8 cellular contexts compared by ENCODE assay signal in the genomic region with DNA sequence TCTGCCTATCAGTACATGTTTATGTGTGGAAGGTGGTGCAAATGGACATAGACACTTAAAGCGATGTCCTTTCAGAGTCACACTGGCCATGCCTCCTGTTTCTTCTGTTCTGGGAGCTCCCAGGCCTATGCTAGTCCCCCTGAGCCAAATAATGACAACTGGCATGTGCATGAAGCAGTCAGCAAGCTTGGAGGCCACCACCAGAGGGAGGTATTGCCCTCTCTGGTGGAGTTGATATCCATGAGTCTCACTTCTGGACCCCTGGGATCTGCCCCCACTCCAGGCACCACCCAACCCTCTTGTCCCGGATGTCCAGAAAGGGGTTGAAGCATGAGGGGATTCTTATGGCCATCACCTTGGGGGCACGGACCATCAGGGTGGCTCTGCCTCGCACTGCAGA.
DNase-seq lines count a peak whose midpoint lies in the region; ATAC-seq and TF ChIP-seq lines count a peak whose summit lies in the region.

No MANE protein-coding gene starts in this region.

- H3K9me3 ChIP-seq in AG04450 (ENCODE audit: control insufficient read depth, insufficient read depth, low read length) (no peaks in the 10 kb centered on the region), MG63 (no peaks in the 10 kb centered on the region)

- no peaks in the 10 kb centered on the region for H3K36me3 ChIP-seq in MG63

- H3K27me3 ChIP-seq in AG04450 (ENCODE audit: control insufficient read depth, insufficient read depth, low read length) (no peaks in the 10 kb centered on the region), MG63 (no peaks in the 10 kb centered on the region)

- no peak for DNase-seq in AG04450 (ENCODE audit: low read depth, low spot score)
- no peak for DNase-seq in GM12864 (ENCODE audit: low read depth)
- DNase-seq in MG63 = peak; percentile 47
- DNase-seq in amniotic epithelial cell (ENCODE audit: low read depth) = peak; percentile 15
- DNase-seq in kidney tubule cell (ENCODE audit: low spot score) = peak; percentile 37
- DNase-seq in NCI-H1436 (lab: John Stamatoyannopoulos, UW) = no peak

- POLR2A ChIA-PET in AG04450 (lab: Yijun Ruan, JAX) = no interaction called here

- CTCF ChIA-PET in AG04450 (lab: Charles Lee) = interaction anchor here (0.6 to 3.0 kb wide), 11 partner anchors 9 to 542 kb away, joined by 3 to 19 read pairs (median 4); no protein-coding TSS in a partner anchor

- no peak overlapping the region for H3K27ac ChIP-seq in AG04450 (ENCODE audit: low read depth, low read length)

- peak; percentile 58 for TF ChIP-seq CTCF in AG04450 (IDR thresholded peaks at IDR 0.05; ENCODE audit: low read depth, low read length)
- peak; percentile 72 for TF ChIP-seq CTCF in GM12864 (IDR thresholded peaks at IDR 0.05; ENCODE audit: low read depth, low read length, missing control alignments)

- no peak for TF ChIP-seq POLR2A in GM18505 (IDR thresholded peaks at IDR 0.05; ENCODE audit: borderline replicate concordance, extremely low read depth, insufficient read depth, insufficient read length)

- H3K4me3 ChIP-seq in AG04450 (ENCODE audit: low read depth, low read length) (no peak overlapping the region), GM12864 (ENCODE audit: low read depth, low read length) (no peak overlapping the region), MG63 (no peak overlapping the region)

- no peak for ATAC-seq in GM18505 (IDR thresholded peaks at IDR 0.05; ENCODE audit: unreplicated experiment)
- ATAC-seq in HG03571 (IDR thresholded peaks at IDR 0.05; ENCODE audit: unreplicated experiment) = no peak

Comparison
In these comparisons a context has a peak if more than half of its experiments do, and no peak if none do; other contexts are left out.
1. DNase-seq: peak in MG63 (single experiment), amniotic epithelial cell (single experiment) and kidney tubule cell (single experiment); none in AG04450 (single experiment), GM12864 (single experiment) and NCI-H1436 (single experiment).